ENCODE assay signal across 8 cellular contexts in the genomic region with DNA sequence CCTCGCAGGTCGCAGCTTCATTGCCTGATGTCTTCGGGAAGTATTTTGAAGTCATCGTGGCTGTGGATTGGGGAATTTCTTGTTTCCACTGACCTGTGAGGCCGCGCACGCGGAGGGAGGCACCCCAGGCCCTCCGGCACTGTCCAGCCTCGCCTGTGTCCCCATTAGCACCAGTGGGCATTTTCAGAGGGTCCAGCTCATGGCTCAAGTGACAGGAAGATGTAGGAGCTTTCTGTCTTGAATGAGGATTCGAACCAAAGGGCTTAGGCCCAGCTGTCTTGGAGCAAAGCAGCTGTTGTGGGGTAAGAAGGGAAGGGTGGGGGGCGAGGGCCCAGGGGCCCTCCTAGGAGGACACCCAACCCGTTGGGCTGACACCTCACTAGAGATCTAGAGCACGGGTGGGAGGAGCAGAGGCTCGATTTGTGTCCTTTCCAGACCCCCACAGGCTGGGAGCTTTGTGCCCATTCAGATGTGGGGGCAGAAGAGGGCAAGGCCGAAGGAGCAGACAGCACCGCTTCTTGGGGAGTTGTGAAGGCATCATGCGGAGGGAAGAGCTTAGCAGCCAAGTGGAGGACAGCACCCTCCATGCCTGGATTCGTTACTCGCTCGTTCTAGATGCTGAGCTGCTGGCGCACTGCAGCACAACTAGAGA. TPM values are rescaled to one million over a fixed set of nuclear protein-coding genes. Genes with fewer than 3 reads are reported as not detected.
DNase-seq lines count a peak whose midpoint lies in the region; ATAC-seq and TF ChIP-seq lines count a peak whose summit lies in the region.

No MANE protein-coding gene starts in this region.

- no peaks in the 10 kb centered on the region for H3K9me3 ChIP-seq in vagina

- intact Hi-C loops in vagina (cut with DNase I) = loop anchor here (10.0 kb wide), 1 partner anchor 120 kb away; the partner anchor contains the start of gene ZNF25

- H3K4me3 Mint-ChIP-seq in stimulated activated naive CD8-positive, alpha-beta T cell treated with anti-CD3 and anti-CD28 coated beads, Interleukin-15, Interleukin-2, amounts not matched to agents 100 ng/mL and 50 ng/mL, for 24 hours = peak overlapping the region; percentile 88

- peaks cover 30% of the 10 kb centered on the region for H3K4me1 Mint-ChIP-seq in stimulated activated naive CD8-positive, alpha-beta T cell treated with anti-CD3 and anti-CD28 coated beads, Interleukin-15, Interleukin-2, amounts not matched to agents 100 ng/mL and 50 ng/mL, for 24 hours (ENCODE audit: low read depth)

- H3K4me1 ChIP-seq in mesendoderm (ENCODE audit: control insufficient read depth, low read depth, low read length) (no peaks in the 10 kb centered on the region), vagina (peaks cover 22% of the 10 kb centered on the region)

- H3K27ac ChIP-seq in brain microvascular endothelial cell (no peak overlapping the region), mesendoderm (ENCODE audit: low read depth, low read length) (no peak overlapping the region), vagina (peak overlapping the region; percentile 87)

- H3K4ac ChIP-seq in mesendoderm (ENCODE audit: low read depth, low read length) = no peak overlapping the region

- no peak for TF ChIP-seq POLR2A in vagina (IDR thresholded peaks at IDR 0.05)

- no peak overlapping the region for H2BK120ac ChIP-seq in mesendoderm (ENCODE audit: low read depth, low read length)

- H3K27me3 ChIP-seq in brain microvascular endothelial cell (replicated peaks) = no peaks in the 10 kb centered on the region
- H3K27me3 ChIP-seq in mesendoderm (ENCODE audit: insufficient read depth, low read length, poor library complexity) = no peaks in the 10 kb centered on the region
- H3K27me3 ChIP-seq in vagina = no peaks in the 10 kb centered on the region

- no peak for ATAC-seq in stimulated activated naive CD8-positive, alpha-beta T cell treated with anti-CD3 and anti-CD28 coated beads, Interleukin-15, Interleukin-2, amounts not matched to agents 100 U/mL and 50 U/mL, for 24 hours

- peak overlapping the region; percentile 92 for H3K27ac Mint-ChIP-seq in stimulated activated naive CD8-positive, alpha-beta T cell treated with anti-CD3 and anti-CD28 coated beads, Interleukin-15, Interleukin-2, amounts not matched to agents 100 ng/mL and 50 ng/mL, for 24 hours

- H3K79me2 ChIP-seq in mesendoderm (ENCODE audit: control insufficient read depth, insufficient read depth, low read length) = no peaks in the 10 kb centered on the region

- no peak overlapping the region for H2BK15ac ChIP-seq in mesendoderm (replicated peaks; ENCODE audit: low read depth)

- peaks cover 16% of the 10 kb centered on the region for H3K36me3 ChIP-seq in brain microvascular endothelial cell (replicated peaks)
- H3K36me3 ChIP-seq in mesendoderm (ENCODE audit: control insufficient read depth, insufficient read depth, low read length) = no peaks in the 10 kb centered on the region
- peaks cover 0 to 39% of the 10 kb centered on the region in 2 donors for H3K36me3 ChIP-seq in vagina

- H3K56ac ChIP-seq in mesendoderm (ENCODE audit: low read length) = peak overlapping the region; percentile 88

- H4K8ac ChIP-seq in mesendoderm (ENCODE audit: low read depth, low read length) = no peak overlapping the region

- in situ Hi-C loops in brain microvascular endothelial cell (cut with HindIII; ENCODE audit: low pct_ligation_motif_present, low sequenced_read_pairs) = no loop called here

- peak overlapping the region; percentile 68 for H3K9ac ChIP-seq in mesendoderm (ENCODE audit: low read length)

- H3K36me3 Mint-ChIP-seq in stimulated activated naive CD8-positive, alpha-beta T cell treated with anti-CD3 and anti-CD28 coated beads, Interleukin-15, Interleukin-2, amounts not matched to agents 100 ng/mL and 50 ng/mL, for 24 hours (ENCODE audit: low read depth) = peaks cover 50% of the 10 kb centered on the region

- H3K18ac ChIP-seq in mesendoderm (ENCODE audit: low read length) = no peak overlapping the region

- no peak overlapping the region for H3K23ac ChIP-seq in mesendoderm (ENCODE audit: low read length)

- TF ChIP-seq CTCF in brain microvascular endothelial cell (IDR thresholded peaks at IDR 0.05; ENCODE audit: low read depth, low read length, missing control alignments) (no peak), vagina (IDR thresholded peaks at IDR 0.05) (no peak)

- H2BK5ac ChIP-seq in mesendoderm (ENCODE audit: low read length) = no peak overlapping the region

- peaks cover 14% of the 10 kb centered on the region for H3K9me3 Mint-ChIP-seq in stimulated activated naive CD8-positive, alpha-beta T cell treated with anti-CD3 and anti-CD28 coated beads, Interleukin-15, Interleukin-2, amounts not matched to agents 100 ng/mL and 50 ng/mL, for 24 hours

- H3K4me2 ChIP-seq in mesendoderm (ENCODE audit: low read length) = peak overlapping the region; percentile 57

- no peaks in the 10 kb centered on the region for H3K79me1 ChIP-seq in mesendoderm (ENCODE audit: low read length)

- no peak overlapping the region for H2AK5ac ChIP-seq in mesendoderm (ENCODE audit: low read length)

- H4K5ac ChIP-seq in mesendoderm (ENCODE audit: low read length) = no peak overlapping the region

- DNase-seq in stimulated activated naive CD8-positive, alpha-beta T cell treated with anti-CD3 and anti-CD28 coated beads, Interleukin-15, Interleukin-2, amounts not matched to agents 100 U/mL and 50 U/mL, for 24 hours = no peak
- DNase-seq in brain microvascular endothelial cell (no peak), mesendoderm (no peak), vagina (ENCODE audit: extremely low spot score in 2 of 2) (no peak), cerebellum (ENCODE audit: low spot score) (no peak), NCI-H345 treated with DMSO at 0.1 percent for 48 hours (lab: John Stamatoyannopoulos, UW; ENCODE audit: unreplicated experiment) (no peak), activated gamma-delta T cell treated with Interleukin-2 at 50 U/mL for 16 hours (no peak)

- no peaks in the 10 kb centered on the region for H3K27me3 Mint-ChIP-seq in stimulated activated naive CD8-positive, alpha-beta T cell treated with anti-CD3 and anti-CD28 coated beads, Interleukin-15, Interleukin-2, amounts not matched to agents 100 ng/mL and 50 ng/mL, for 24 hours

- peak overlapping the region; percentile 87 for H3K4me3 ChIP-seq in brain microvascular endothelial cell (ENCODE audit: low read depth, low read length)
- H3K4me3 ChIP-seq in mesendoderm (ENCODE audit: low read length) = no peak overlapping the region
- H3K4me3 ChIP-seq in vagina = peak overlapping the region; percentile 67 to 90

- WGBS in mesendoderm (ENCODE audit: extremely low coverage, insufficient coverage, low lambda C conversion rate) = no CpG with 5 or more reads among the region's 22 CpGs

RNA-seq across cellular contexts. Expression of gene ZNF37A, which starts 0.9 kb away (rescaled TPM):
- polyA plus RNA-seq in mesendoderm (2013, experiment 1 of 2) = 3.2 TPM
- 3.3 TPM for polyA plus RNA-seq in mesendoderm (2013, experiment 2 of 2)
- total RNA-seq in vagina (14.5 TPM), cerebellum (35.2 TPM)
